ENCODE assay signal across 9 cellular contexts in genomic region chr6:75201901-75202672, GRCh38. TPM values are rescaled to one million over a fixed set of nuclear protein-coding genes. Genes with fewer than 3 reads are reported as not detected.
A peak's percentile ranks its signal among the peaks of the same experiment; 100 is the strongest.
DNase-seq lines count a peak whose midpoint lies in the region; ATAC-seq and TF ChIP-seq lines count a peak whose summit lies in the region.
"Had no signal": no experiment of that assay in that cellular context is flagged by ENCODE, and none has a peak within 500 bp of the region (broad histone marks: within the 10 kb centered on the region; RNA-seq: fewer than 3 reads in every experiment).

No MANE protein-coding gene starts in this region.

- 12 to 20% methylated on average over 46 of the region's 46 CpGs for WGBS in heart right ventricle, 2 donors
- WGBS in prostate gland: 9% methylated on average over 41 of the region's 46 CpGs

- H3K36me3 ChIP-seq in heart right ventricle (no peaks in the 10 kb centered on the region), prostate gland (no peaks in the 10 kb centered on the region)

- H3K4me1 ChIP-seq in heart right ventricle (peaks cover 0 to 44% (median 28%) of the 10 kb centered on the region in 9 donors), prostate gland (replicated peaks) (no peaks in the 10 kb centered on the region)

- no peak for TF ChIP-seq CTCF in heart right ventricle (IDR thresholded peaks at IDR 0.05)
- TF ChIP-seq CTCF in prostate gland (IDR thresholded peaks at IDR 0.05): no peak

- H3K27ac ChIP-seq in heart right ventricle: peak overlapping the region in 7 of 10 donors; percentile 9 to 86 (median 54)
- H3K27ac ChIP-seq in prostate gland: peak overlapping the region in 1 of 2 donors; percentile 20
- H3K27ac ChIP-seq: HL-60 had no signal

- peaks cover 0 to 78% (median 50%) of the 10 kb centered on the region in 7 donors for H3K27me3 ChIP-seq in heart right ventricle
- H3K27me3 ChIP-seq in prostate gland (replicated peaks; ENCODE audit: insufficient read depth): peaks cover 3% of the 10 kb centered on the region

- ATAC-seq in heart right ventricle (peak in 2 of 8 donors; percentile 28 to 40), sciatic nerve (peak; percentile 20), HG02571 (IDR thresholded peaks at IDR 0.05; ENCODE audit: unreplicated experiment) (no peak), GM19023 (IDR thresholded peaks at IDR 0.05; ENCODE audit: unreplicated experiment) (no peak)

- DNase-seq in GM19238 (ENCODE audit: insufficient read length, low spot score): peak; percentile 12
- peak; percentile 29 for DNase-seq in RPMI8226
- DNase-seq in heart right ventricle: peak in 1 of 2 donors; percentile 44
- peak; percentile 72 for DNase-seq in sciatic nerve (ENCODE audit: low spot score)
- DNase-seq in prostate gland (ENCODE audit: low spot score): no peak
- DNase-seq in activated CD4-positive, CD25-positive, alpha-beta regulatory T cell treated with anti-CD3 and anti-CD28 coated beads, Interleukin-2, amount 50 U/mL, for 72 hours: no peak

- no peaks in the 10 kb centered on the region for H3K9me3 ChIP-seq in heart right ventricle
- no peaks in the 10 kb centered on the region for H3K9me3 ChIP-seq in prostate gland

- no peak for TF ChIP-seq POLR2A in prostate gland (IDR thresholded peaks at IDR 0.05)

- peak overlapping the region in 9 of 10 donors; percentile 0 to 61 (median 38) for H3K4me3 ChIP-seq in heart right ventricle
- H3K4me3 ChIP-seq in prostate gland: peak overlapping the region in 1 of 2 donors; percentile 9

- intact Hi-C loops in heart right ventricle (cut with DNase I) (loop anchor here in 7 of 10 donors (5.0 to 10.0 kb wide), 9 partner anchors 307 to 1527 kb away; no protein-coding TSS in a partner anchor), sciatic nerve (cut with DNase I) (loop anchor here (10.0 kb wide), 1 partner anchor 787 kb away; no protein-coding TSS in a partner anchor), prostate gland (cut with DNase I) (loop anchor here (5.0 kb wide), 1 partner anchor 105 kb away; no protein-coding TSS in a partner anchor)

RNA-seq across cellular contexts. Expression of gene COL12A1, which starts 3.8 kb away (rescaled TPM):
- total RNA-seq in heart right ventricle (10 to 100 TPM; 10.5 to 27.0 (median 19.0) TPM), sciatic nerve (275 TPM), prostate gland (10 to 100 TPM in 1 of 2 donors, 1 to 10 TPM in 1; 8.6 to 40.6 TPM)
- 1 to 10 TPM; 5.7 to 6.2 TPM for polyA plus RNA-seq in heart right ventricle

RNA-seq across cellular contexts. Expression of gene COX7A2, which starts 41.5 kb away (rescaled TPM):
- total RNA-seq in heart right ventricle: 1,000 to 10,000 TPM in 7 of 10 donors, 100 to 1,000 TPM in 3; 789 to 1,205 (median 1,111) TPM
- polyA plus RNA-seq in heart right ventricle: 100 to 1,000 TPM; 661 to 741 TPM
- total RNA-seq in sciatic nerve: 223 TPM
- total RNA-seq in prostate gland: 100 to 1,000 TPM; 136 to 724 TPM

Comparison
In these comparisons a context has a peak if more than half of its experiments do, and no peak if none do; other contexts are left out.
1. DNase-seq: peak in GM19238 (single experiment), RPMI8226 (single experiment) and sciatic nerve (single experiment); none in prostate gland (single experiment) and activated CD4-positive, CD25-positive, alpha-beta regulatory T cell treated with anti-CD3 and anti-CD28 coated beads, Interleukin-2, amount 50 U/mL, for 72 hours (single experiment).